6 cellular contexts compared by ENCODE assay signal in genomic region chr20:62367483-62368302, GRCh38. TPM values are rescaled to one million over a fixed set of nuclear protein-coding genes. Genes with fewer than 3 reads are reported as not detected.
DNase-seq lines count a peak whose midpoint lies in the region; ATAC-seq, FAIRE-seq and TF ChIP-seq lines count a peak whose summit lies in the region.

No MANE protein-coding gene starts in this region.

- H3K4me3 ChIP-seq in HAP-1, result peak overlapping the region; percentile 19
- H3K4me3 ChIP-seq in SK-N-SH (ENCODE audit: low read depth in 2 of 2, low read length in 1 of 2), result peak overlapping the region; percentile 29 to 89; a peak in 3 of 4 replicates
- peak overlapping the region; percentile 18 to 44 for H3K4me3 ChIP-seq in kidney (ENCODE audit: low read length in 2 of 2)

- ATAC-seq in HG03039 (IDR thresholded peaks at IDR 0.05; ENCODE audit: unreplicated experiment), result no peak

- no peak for FAIRE-seq in kidney (lab: Jason Lieb, UNC)

- no peak overlapping the region for H3K9ac ChIP-seq in SK-N-SH
- H3K9ac ChIP-seq in kidney (ENCODE audit: low read length in 2 of 2), result peak overlapping the region in 1 of 2 donors; percentile 7

- no peak for TF ChIP-seq RAD21 in SK-N-SH (IDR thresholded peaks at IDR 0.05; ENCODE audit: low read length)

- CTCF ChIA-PET in SK-N-SH (lab: Yijun Ruan, JAX), result interaction anchor here (0.7 to 12.0 kb wide), 13 partner anchors 11 to 76 kb away, joined by 3 to 127 read pairs (median 5); partner anchors contain the start of genes ADRM1 and RPS21

- intact Hi-C loops in kidney (cut with DNase I), result no loop called here

- peak overlapping the region; percentile 84 for H3K4me2 ChIP-seq in SK-N-SH

- no peak for TF ChIP-seq CTCF in SK-N-SH (IDR thresholded peaks at IDR 0.05)
- TF ChIP-seq CTCF in kidney (IDR thresholded peaks at IDR 0.05; ENCODE audit: borderline replicate concordance, extremely low read depth, insufficient read depth), result no peak

- POLR2A ChIA-PET in SK-N-SH (lab: Yijun Ruan, JAX), result interaction anchor here (0.9 to 1.8 kb wide), 4 partner anchors 15 to 147 kb away, joined by 3 to 4 read pairs (median 4); partner anchors contain the start of genes HRH3 and RPS21

- TF ChIP-seq EP300 in SK-N-SH (IDR thresholded peaks at IDR 0.05; ENCODE audit: borderline replicate concordance in 1 of 2, low read depth in 1 of 2, low read length in 1 of 2), result no peak

- H3K36me3 ChIP-seq in HAP-1 (replicated peaks), result peaks cover 3% of the 10 kb centered on the region; the same call in 1 of the 2 replicates
- no peaks in the 10 kb centered on the region for H3K36me3 ChIP-seq in SK-N-SH (replicated peaks in 1 of 2; ENCODE audit: control insufficient read depth in 1 of 2, insufficient read depth in 2 of 2, low read length in 1 of 2)
- no peaks in the 10 kb centered on the region for H3K36me3 ChIP-seq in kidney (ENCODE audit: control insufficient read depth in 1 of 2, insufficient read depth in 2 of 2, low read length in 2 of 2)

- H3K9me2 ChIP-seq in SK-N-SH, result no peaks in the 10 kb centered on the region

- H3K27me3 ChIP-seq in HAP-1 (ENCODE audit: low read depth), result no peaks in the 10 kb centered on the region
- no peaks in the 10 kb centered on the region for H3K27me3 ChIP-seq in SK-N-SH (ENCODE audit: insufficient read depth)

- DNase-seq in HAP-1 (ENCODE audit: low spot score in 2 of 2), result peak in 1 of 2 experiments; percentile 47
- DNase-seq in SK-N-SH, result peak; percentile 68
- peak; percentile 88 for DNase-seq in kidney
- DNase-seq in putamen (ENCODE audit: low spot score), result no peak
- no peak for DNase-seq in stimulated activated CD4-positive, alpha-beta T cell treated with anti-CD3 and anti-CD28 coated beads, Interleukin-2, amount 100 ng/mL, for 24 hours

- peaks cover 27% of the 10 kb centered on the region for H3K79me2 ChIP-seq in SK-N-SH (ENCODE audit: insufficient read depth)

- H3K9me3 ChIP-seq in HAP-1 (no peaks in the 10 kb centered on the region), SK-N-SH (no peaks in the 10 kb centered on the region), kidney (ENCODE audit: control insufficient read depth in 1 of 2, low read length in 2 of 2) (no peaks in the 10 kb centered on the region)

- no peak overlapping the region for H2AFZ ChIP-seq in SK-N-SH (ENCODE audit: low read depth)

- peaks cover 16% of the 10 kb centered on the region for H3K4me1 ChIP-seq in HAP-1
- H3K4me1 ChIP-seq in SK-N-SH (ENCODE audit: control insufficient read depth in 1 of 2, insufficient read depth in 2 of 2, low read depth in 1 of 2, low read length in 1 of 2), result peaks cover 33 to 85% of the 10 kb centered on the region in 2 experiments; a peak in 3 of 4 replicates
- H3K4me1 ChIP-seq in kidney (ENCODE audit: control insufficient read depth in 1 of 2, insufficient read depth in 1 of 2, low read depth in 1 of 2, low read length in 2 of 2), result peaks cover 36 to 61% of the 10 kb centered on the region in 2 donors

- peaks cover 13% of the 10 kb centered on the region for H3F3A ChIP-seq in SK-N-SH (replicated peaks; ENCODE audit: insufficient read depth)

- peaks cover 24% of the 10 kb centered on the region for H4K20me1 ChIP-seq in SK-N-SH (ENCODE audit: insufficient read depth)

- in situ Hi-C loops in HAP-1 (cut with MboI; ENCODE audit: low sequenced_read_pairs), result no loop called here

- 25% methylated on average over 9 of the region's 53 CpGs for WGBS in SK-N-SH (ENCODE audit: low lambda C conversion rate)

- H3K27ac ChIP-seq in SK-N-SH (ENCODE audit: low read depth in 2 of 2, low read length in 1 of 2) (peak overlapping the region in 1 of 2 experiments; percentile 93; a peak in 2 of 4 replicates), kidney (ENCODE audit: low read depth in 2 of 2, low read length in 2 of 2) (peak overlapping the region; percentile 78 to 80)

TF ChIP-seq in SK-N-SH, 30 proteins besides CTCF, POLR2A, EP300 and RAD21:
- TF ChIP-seq GABPA (IDR thresholded peaks at IDR 0.05; ENCODE audit: low read depth), result no peak
- TF ChIP-seq, protein P1, sequence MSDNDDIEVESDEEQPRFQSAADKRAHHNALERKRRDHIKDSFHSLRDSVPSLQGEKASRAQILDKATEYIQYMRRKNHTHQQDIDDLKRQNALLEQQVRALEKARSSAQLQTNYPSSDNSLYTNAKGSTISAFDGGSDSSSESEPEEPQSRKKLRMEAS (IDR thresholded peaks at IDR 0.05; ENCODE audit: low read depth), result peak; percentile 42; the same call in 1 of the 2 replicates
- peak; percentile 30; the same call in 1 of the 2 replicates for TF ChIP-seq NRF1 (IDR thresholded peaks at IDR 0.05; ENCODE audit: low read depth, low read length)
- no peak for TF ChIP-seq RFX5 (IDR thresholded peaks at IDR 0.05; ENCODE audit: low read length)
- TF ChIP-seq ELF1 (IDR thresholded peaks at IDR 0.05), result no peak
- TF ChIP-seq NFIC (IDR thresholded peaks at IDR 0.05; ENCODE audit: borderline replicate concordance), result no peak

RNA-seq across cellular contexts. Expression of gene LAMA5, which starts 0.6 kb away (rescaled TPM):
- 16.1 and 27.2 TPM in 2 replicates for polyA plus RNA-seq in SK-N-SH (2012; rRNA removed)
- polyA plus RNA-seq in SK-N-SH (2012; cell fraction: cytosol; rRNA removed), result 9.9 and 17.8 TPM in 2 replicates
- 127 and 252 TPM in 2 replicates for polyA plus RNA-seq in SK-N-SH (2012; cell fraction: nucleus; rRNA removed)
- 342 TPM for total RNA-seq in kidney
- polyA plus RNA-seq in kidney (ENCODE audit: insufficient read depth, low read depth, low replicate concordance), result 94.0 TPM

RNA-seq across cellular contexts. Expression of gene RPS21, which starts 19.2 kb away (rescaled TPM):
- polyA plus RNA-seq in SK-N-SH (2012; rRNA removed) (11,376 and 16,625 TPM in 2 replicates), kidney (ENCODE audit: insufficient read depth, low read depth, low replicate concordance) (2,336 TPM)
- polyA plus RNA-seq in SK-N-SH (2012; cell fraction: cytosol; rRNA removed), result 13,224 and 13,754 TPM in 2 replicates
- 2,698 and 3,651 TPM in 2 replicates for polyA plus RNA-seq in SK-N-SH (2012; cell fraction: nucleus; rRNA removed)
- total RNA-seq in kidney, result 1,221 TPM

RNA-seq across cellular contexts. Expression of gene CABLES2, which starts 39.4 kb away (rescaled TPM):
- 4.2 and 4.8 TPM in 2 replicates for polyA plus RNA-seq in SK-N-SH (2012; rRNA removed)
- polyA plus RNA-seq in SK-N-SH (2012; cell fraction: cytosol; rRNA removed), result 2.8 and 4.3 TPM in 2 replicates
- 6.6 and 7.6 TPM in 2 replicates for polyA plus RNA-seq in SK-N-SH (2012; cell fraction: nucleus; rRNA removed)
- total RNA-seq in kidney, result 4.5 TPM
- polyA plus RNA-seq in kidney (ENCODE audit: insufficient read depth, low read depth, low replicate concordance), result 2.0 TPM

RNA-seq across cellular contexts. Expression of gene RBBP8NL, which starts 59.6 kb away (rescaled TPM):
- polyA plus RNA-seq in SK-N-SH (2012; rRNA removed), result not detected in 2 replicates
- 0.01 TPM in 1 of 2 replicates, not detected in the other for polyA plus RNA-seq in SK-N-SH (2012; cell fraction: cytosol; rRNA removed)
- not detected in 2 replicates for polyA plus RNA-seq in SK-N-SH (2012; cell fraction: nucleus; rRNA removed)
- 0.13 TPM for total RNA-seq in kidney
- polyA plus RNA-seq in kidney (ENCODE audit: insufficient read depth, low read depth, low replicate concordance), result 1.5 TPM

Comparison
In these comparisons a context has a peak if more than half of its experiments do, and no peak if none do; other contexts are left out.
1. DNase-seq: peak in SK-N-SH (single experiment) and kidney (single experiment); none in putamen (single experiment) and stimulated activated CD4-positive, alpha-beta T cell treated with anti-CD3 and anti-CD28 coated beads, Interleukin-2, amount 100 ng/mL, for 24 hours (0 of 2).
2. Peak in every context shown above with its lines, with median percentiles within 50 percentile points of each other: H3K4me3 ChIP-seq.